In genomic region chr7:55575098-55575497, GRCh38 we compare ENCODE assay signal across 20 cellular contexts. TPM values are rescaled to one million over a fixed set of nuclear protein-coding genes. Genes with fewer than 3 reads are reported as not detected.
A peak's percentile ranks its signal among the peaks of the same experiment; 100 is the strongest.
DNase-seq lines count a peak whose midpoint lies in the region; ATAC-seq, FAIRE-seq and TF ChIP-seq lines count a peak whose summit lies in the region.
"Had no signal": no experiment of that assay in that cellular context is flagged by ENCODE, and none has a peak within 500 bp of the region (broad histone marks: within the 10 kb centered on the region; RNA-seq: fewer than 3 reads in every experiment).

No MANE protein-coding gene starts in this region.

- no peaks in the 10 kb centered on the region for H3K27me3 ChIP-seq in endothelial cell of umbilical vein (ENCODE audit: control insufficient read depth in 2 of 2, insufficient read depth in 2 of 2, low read length in 2 of 2)
- H3K27me3 ChIP-seq: MG63 had no signal

- no peaks in the 10 kb centered on the region for H3K9me3 ChIP-seq in endothelial cell of umbilical vein (replicated peaks; ENCODE audit: control insufficient read depth, insufficient read depth, low read length)
- H3K9me3 ChIP-seq: Caco-2, MG63 had no signal

- POLR2A ChIA-PET in endothelial cell of umbilical vein (lab: Charles Lee): no interaction called here

- intact Hi-C loops in natural killer cell (cut with micrococcal nuclease): loop anchor here (10.0 kb wide), 1 partner anchor 480 kb away; the partner anchor contains the start of genes CCT6A and PSPH
- intact Hi-C loops in endothelial cell of umbilical vein (cut with micrococcal nuclease): loop anchor here (10.0 kb wide), 2 partner anchors 390 to 530 kb away; partner anchors contain the start of genes CHCHD2 and NIPSNAP2

- peaks cover 35% of the 10 kb centered on the region for H3K4me1 ChIP-seq in endothelial cell of umbilical vein (ENCODE audit: control insufficient read depth, extremely low read depth, insufficient read depth, low read length)
- H3K4me1 ChIP-seq: Caco-2 had no signal

- no peak overlapping the region for H3K4me3 Mint-ChIP-seq in T-helper 1 cell treated with Interleukin-12 subunit alpha and Interleukin-12 subunit beta and Interleukin-4 antibody, amounts not matched to agents 30 μg/mL and 1 μg/mL, for 36 hours
- peak overlapping the region; percentile 24 for H3K4me3 Mint-ChIP-seq in natural killer cell treated with Interleukin-12 subunit alpha and Interleukin-12 subunit beta and Interleukin-15 and Interleukin-18, amount 100 ng/mL, for 72 hours
- H3K4me3 Mint-ChIP-seq in natural killer cell: no peak overlapping the region
- H3K4me3 Mint-ChIP-seq in chondrocyte (ENCODE audit: unreplicated experiment): no peak overlapping the region
- H3K4me3 Mint-ChIP-seq: CD14-positive monocyte, HFFc6 had no signal

- TF ChIP-seq POLR2A in endothelial cell of umbilical vein (IDR thresholded peaks at IDR 0.05; ENCODE audit: low read depth, low read length): no peak

- no peak overlapping the region for H3K9ac ChIP-seq in endothelial cell of umbilical vein (replicated peaks; ENCODE audit: extremely low read depth, insufficient read depth, low read length)

- no peak overlapping the region for H3K4me2 ChIP-seq in endothelial cell of umbilical vein (ENCODE audit: insufficient read depth, low read length)

- H3K27ac ChIP-seq in endothelial cell of umbilical vein (ENCODE audit: insufficient read depth, low read depth, low read length): no peak overlapping the region

- CTCF ChIA-PET in endothelial cell of umbilical vein (lab: Charles Lee): interaction anchor here (0.8 to 2.0 kb wide), 3 partner anchors 18 to 28 kb away, joined by 3 to 6 read pairs (median 5); no protein-coding TSS in a partner anchor

- H3K4me1 Mint-ChIP-seq in T-helper 1 cell treated with Interleukin-12 subunit alpha and Interleukin-12 subunit beta and Interleukin-4 antibody, amounts not matched to agents 30 μg/mL and 1 μg/mL, for 36 hours (ENCODE audit: low read depth): peaks cover 36% of the 10 kb centered on the region
- H3K4me1 Mint-ChIP-seq in natural killer cell treated with Interleukin-12 subunit alpha and Interleukin-12 subunit beta and Interleukin-15 and Interleukin-18, amount 100 ng/mL, for 72 hours (ENCODE audit: low read depth in 2 of 2): peaks cover 38 to 41% of the 10 kb centered on the region in 2 donors
- H3K4me1 Mint-ChIP-seq in natural killer cell: peaks cover 31 to 33% of the 10 kb centered on the region in 2 donors
- H3K4me1 Mint-ChIP-seq in chondrocyte (ENCODE audit: low read depth): peaks cover 28% of the 10 kb centered on the region

- no peak for DNase-seq in T-helper 1 cell
- no peak for DNase-seq in natural killer cell treated with Interleukin-12 subunit alpha and Interleukin-12 subunit beta and Interleukin-15 and Interleukin-18, amount 100 ng/mL, for 72 hours (ENCODE audit: low spot score)
- no peak for DNase-seq in natural killer cell
- DNase-seq in endothelial cell of umbilical vein (ENCODE audit: low read depth, low spot score): peak; percentile 38
- no peak for DNase-seq in activated effector memory CD4-positive, alpha-beta T cell treated with Interleukin-2 at 50 U/mL for 16 hours
- DNase-seq in chondrocyte (ENCODE audit: low spot score): no peak
- DNase-seq in HuH-7.5 (ENCODE audit: low spot score): no peak
- DNase-seq: 8988T, Caco-2, H7, HFFc6, Karpas-422, NCI-H1105, NCI-H2081, SHP77 had no signal

- peaks cover 15% of the 10 kb centered on the region for H3K79me2 ChIP-seq in endothelial cell of umbilical vein (ENCODE audit: control insufficient read depth, insufficient read depth, low read length)

- H2AFZ ChIP-seq in endothelial cell of umbilical vein (ENCODE audit: low read depth, low read length): no peak overlapping the region

- peaks cover 0 to 3% of the 10 kb centered on the region in 2 experiments for H3K36me3 ChIP-seq in endothelial cell of umbilical vein (ENCODE audit: control insufficient read depth in 2 of 2, extremely low read depth in 1 of 2, insufficient read depth in 2 of 2, low read length in 2 of 2)

- no peaks in the 10 kb centered on the region for H4K20me1 ChIP-seq in endothelial cell of umbilical vein (replicated peaks; ENCODE audit: control insufficient read depth, extremely low read depth, insufficient read depth, low read length)

- H3K27me3 Mint-ChIP-seq in T-helper 1 cell treated with Interleukin-12 subunit alpha and Interleukin-12 subunit beta and Interleukin-4 antibody, amounts not matched to agents 30 μg/mL and 1 μg/mL, for 36 hours (ENCODE audit: low read depth): peaks cover 3% of the 10 kb centered on the region
- peaks cover 2 to 3% of the 10 kb centered on the region in 2 donors for H3K27me3 Mint-ChIP-seq in natural killer cell treated with Interleukin-12 subunit alpha and Interleukin-12 subunit beta and Interleukin-15 and Interleukin-18, amount 100 ng/mL, for 72 hours
- H3K27me3 Mint-ChIP-seq in natural killer cell (ENCODE audit: low read depth in 2 of 2) (peaks cover 5 to 8% of the 10 kb centered on the region in 2 donors), chondrocyte (ENCODE audit: low read depth) (peaks cover 6% of the 10 kb centered on the region)

- dilution Hi-C loops in endothelial cell of umbilical vein (cut with MboI; ENCODE audit: extremely low pct_ligation_motif_present, low sequenced_read_pairs): no loop called here

- FAIRE-seq in endothelial cell of umbilical vein (lab: Jason Lieb, UNC): no peak
- FAIRE-seq: G401.6, HepG2 had no signal

- TF ChIP-seq CTCF in natural killer cell (IDR thresholded peaks at IDR 0.05) (no peak), endothelial cell of umbilical vein (IDR thresholded peaks at IDR 0.05; ENCODE audit: extremely low read depth in 1 of 2, insufficient read depth in 1 of 2, low read depth in 1 of 2, low read length in 2 of 2) (no peak), chondrocyte (IDR thresholded peaks at IDR 0.05) (no peak)

- no peak overlapping the region for H3K4me3 ChIP-seq in endothelial cell of umbilical vein (replicated peaks in 1 of 3; ENCODE audit: insufficient read depth in 1 of 3, low read depth in 1 of 3, low read length in 3 of 3)
- H3K4me3 ChIP-seq: MG63 had no signal

- H3K36me3 Mint-ChIP-seq in T-helper 1 cell treated with Interleukin-12 subunit alpha and Interleukin-12 subunit beta and Interleukin-4 antibody, amounts not matched to agents 30 μg/mL and 1 μg/mL, for 36 hours (ENCODE audit: low read depth): peaks cover 15% of the 10 kb centered on the region
- peaks cover 10% of the 10 kb centered on the region for H3K36me3 Mint-ChIP-seq in natural killer cell treated with Interleukin-12 subunit alpha and Interleukin-12 subunit beta and Interleukin-15 and Interleukin-18, amount 100 ng/mL, for 72 hours
- no peaks in the 10 kb centered on the region for H3K36me3 Mint-ChIP-seq in natural killer cell
- peaks cover 3% of the 10 kb centered on the region for H3K36me3 Mint-ChIP-seq in chondrocyte (ENCODE audit: low read depth)

- BruUV-seq in endothelial cell of umbilical vein (replicated peaks; lab: Mats Ljungman, UMichigan): no TSS peak

- H3K9me1 ChIP-seq in endothelial cell of umbilical vein (replicated peaks; ENCODE audit: control insufficient read depth, extremely low read depth, insufficient read depth, low read length): no peaks in the 10 kb centered on the region

- peaks cover 6% of the 10 kb centered on the region for H3K9me3 Mint-ChIP-seq in T-helper 1 cell treated with Interleukin-12 subunit alpha and Interleukin-12 subunit beta and Interleukin-4 antibody, amounts not matched to agents 30 μg/mL and 1 μg/mL, for 36 hours
- H3K9me3 Mint-ChIP-seq in natural killer cell treated with Interleukin-12 subunit alpha and Interleukin-12 subunit beta and Interleukin-15 and Interleukin-18, amount 100 ng/mL, for 72 hours: peaks cover 2% of the 10 kb centered on the region
- no peaks in the 10 kb centered on the region for H3K9me3 Mint-ChIP-seq in natural killer cell
- no peaks in the 10 kb centered on the region for H3K9me3 Mint-ChIP-seq in chondrocyte (ENCODE audit: low read depth)
- H3K9me3 Mint-ChIP-seq: HFFc6 had no signal

- ATAC-seq in natural killer cell treated with Interleukin-12 subunit alpha and Interleukin-12 subunit beta and Interleukin-15 and Interleukin-18, amount 100 ng/mL, for 72 hours: no peak
- ATAC-seq in natural killer cell: no peak
- ATAC-seq: HepG2 had no signal

- peak overlapping the region; percentile 19 for H3K27ac Mint-ChIP-seq in T-helper 1 cell treated with Interleukin-12 subunit alpha and Interleukin-12 subunit beta and Interleukin-4 antibody, amounts not matched to agents 30 μg/mL and 1 μg/mL, for 36 hours
- H3K27ac Mint-ChIP-seq in natural killer cell treated with Interleukin-12 subunit alpha and Interleukin-12 subunit beta and Interleukin-15 and Interleukin-18, amount 100 ng/mL, for 72 hours: peak overlapping the region; percentile 42 to 85
- H3K27ac Mint-ChIP-seq in natural killer cell (no peak overlapping the region), chondrocyte (ENCODE audit: unreplicated experiment) (no peak overlapping the region)
- H3K27ac Mint-ChIP-seq: CD14-positive monocyte had no signal

TF ChIP-seq in endothelial cell of umbilical vein, 7 proteins besides CTCF, POLR2A, EP300 and RAD21 (continues in another document):
- TF ChIP-seq MAX (IDR thresholded peaks at IDR 0.05; ENCODE audit: insufficient read depth, insufficient read length) (no peak), GATA2 (IDR thresholded peaks at IDR 0.05; ENCODE audit: insufficient read depth, insufficient read length, low read depth, low read length) (no peak), JUN (IDR thresholded peaks at IDR 0.05; ENCODE audit: borderline replicate concordance, insufficient read depth, insufficient read length, low read depth) (no peak), POLR2AphosphoS5 (IDR thresholded peaks at IDR 0.05; ENCODE audit: insufficient read depth, low read depth, low read length) (no peak), EZH2 (IDR thresholded peaks at IDR 0.05; ENCODE audit: borderline replicate concordance, low read depth, low read length, severe bottlenecking) (no peak), MYC (IDR thresholded peaks at IDR 0.05; ENCODE audit: low read depth, low read length) (no peak)

RNA-seq across cellular contexts. Expression of gene VOPP1, which starts 2.8 kb away (rescaled TPM):
- 100 to 1,000 TPM; 204 to 244 TPM for total RNA-seq in natural killer cell treated with Interleukin-12 subunit alpha and Interleukin-12 subunit beta and Interleukin-15 and Interleukin-18, amount 100 ng/mL, for 72 hours
- 100 to 1,000 TPM in 2 of 3 donors, 10 to 100 TPM in 1; 79.3 to 115 (median 110) TPM for total RNA-seq in natural killer cell
- total RNA-seq in endothelial cell of umbilical vein: 154 and 159 TPM in 2 replicates
- 85.6 and 86.2 TPM in 2 replicates for polyA plus RNA-seq in endothelial cell of umbilical vein
- polyA plus RNA-seq in endothelial cell of umbilical vein (2011; cell fraction: cytosol; rRNA removed): 75.4 and 78.2 TPM in 2 replicates
- polyA plus RNA-seq in endothelial cell of umbilical vein (2011; cell fraction: nucleus; rRNA removed): 48.0 and 51.2 TPM in 2 replicates
- 105 and 140 TPM in 2 replicates for polyA plus RNA-seq in endothelial cell of umbilical vein (2012)
- 159 and 181 TPM in 2 replicates for polyA minus RNA-seq in endothelial cell of umbilical vein
- polyA minus RNA-seq in endothelial cell of umbilical vein (2011; cell fraction: cytosol; rRNA and poly(A)+ RNA removed): 29.9 TPM
- polyA minus RNA-seq in endothelial cell of umbilical vein (2011; cell fraction: nucleus; rRNA and poly(A)+ RNA removed): 54.7 and 67.8 TPM in 2 replicates
- total RNA-seq in chondrocyte: 69.2 to 78.5 TPM (median 71.6 TPM) in 3 replicates

Comparison
In these comparisons a context has a peak if more than half of its experiments do, and no peak if none do; other contexts are left out.
1. H3K27ac Mint-ChIP-seq: peak in T-helper 1 cell treated with Interleukin-12 subunit alpha and Interleukin-12 subunit beta and Interleukin-4 antibody, amounts not matched to agents 30 μg/mL and 1 μg/mL, for 36 hours (single experiment) and natural killer cell treated with Interleukin-12 subunit alpha and Interleukin-12 subunit beta and Interleukin-15 and Interleukin-18, amount 100 ng/mL, for 72 hours (2 of 2); none in natural killer cell (0 of 2) and chondrocyte (single experiment).